9 cellular contexts compared by ENCODE assay signal in the genomic region with DNA sequence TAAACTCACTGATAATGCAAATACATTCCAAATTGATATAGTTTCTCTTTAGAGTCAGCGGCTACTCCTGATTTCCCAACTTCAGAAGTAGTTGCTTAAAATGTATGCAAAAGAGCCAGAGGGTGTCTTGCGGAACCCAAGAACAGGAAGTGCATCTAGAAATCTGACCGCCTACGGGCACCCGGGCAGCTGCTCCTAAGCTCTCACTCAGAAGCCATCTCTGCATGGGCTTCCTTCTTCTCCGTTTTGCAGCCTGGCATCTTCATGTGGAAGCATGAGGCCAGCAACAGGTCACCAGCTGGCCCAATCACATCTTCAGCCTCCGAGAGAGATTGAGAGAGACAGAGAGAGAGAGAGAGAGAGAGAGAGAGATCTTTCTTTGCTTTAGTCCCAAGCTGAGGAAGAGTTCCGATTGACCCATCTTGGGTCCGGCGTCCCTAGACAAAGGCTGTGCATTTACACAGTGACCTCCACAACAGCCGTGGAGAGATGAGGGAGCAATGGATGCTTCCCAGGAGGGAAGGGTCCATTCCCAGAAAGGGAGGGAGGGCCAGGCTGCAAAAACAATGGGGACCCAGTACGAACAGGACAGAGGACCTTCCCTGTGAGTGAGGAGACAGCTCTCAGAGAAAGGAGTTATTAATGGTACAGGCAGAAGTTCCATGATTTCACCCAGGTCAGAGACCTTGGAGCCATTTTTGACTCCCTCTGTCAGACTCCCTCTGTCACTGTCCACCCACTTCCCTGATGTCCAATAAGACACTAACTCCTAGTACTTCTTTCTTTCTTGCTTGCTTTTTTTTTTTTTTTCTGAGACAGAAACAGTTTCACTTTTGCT. TPM values are rescaled to one million over a fixed set of nuclear protein-coding genes. Genes with fewer than 3 reads are reported as not detected.
DNase-seq lines count a peak whose midpoint lies in the region; ATAC-seq, FAIRE-seq and TF ChIP-seq lines count a peak whose summit lies in the region.
"Had no signal": no experiment of that assay in that cellular context is flagged by ENCODE, and none has a peak within 500 bp of the region (broad histone marks: within the 10 kb centered on the region; RNA-seq: fewer than 3 reads in every experiment).

No MANE protein-coding gene starts in this region.

- H3K4me1 Mint-ChIP-seq in activated T-cell treated with anti-CD3 and anti-CD28 coated beads, Interleukin-2, amount 50 U/mL, for 24 hours (ENCODE audit: low read depth), result peaks cover 21% of the 10 kb centered on the region
- H3K4me1 Mint-ChIP-seq in progenitor cell of endocrine pancreas (ENCODE audit: low read depth), result peaks cover 18% of the 10 kb centered on the region

- no peaks in the 10 kb centered on the region for H3K36me3 Mint-ChIP-seq in activated T-cell treated with anti-CD3 and anti-CD28 coated beads, Interleukin-2, amount 50 U/mL, for 24 hours (ENCODE audit: low read depth)
- H3K36me3 Mint-ChIP-seq in progenitor cell of endocrine pancreas (ENCODE audit: insufficient read depth), result no peaks in the 10 kb centered on the region

- H3K36me3 ChIP-seq in Peyer's patch, result no peaks in the 10 kb centered on the region
- no peaks in the 10 kb centered on the region for H3K36me3 ChIP-seq in small intestine (ENCODE audit: control insufficient read depth in 2 of 2, insufficient read depth in 2 of 2, low read length in 2 of 2)

- H3K9me3 Mint-ChIP-seq in activated T-cell treated with anti-CD3 and anti-CD28 coated beads, Interleukin-2, amount 50 U/mL, for 24 hours, result no peaks in the 10 kb centered on the region
- H3K9me3 Mint-ChIP-seq in progenitor cell of endocrine pancreas (ENCODE audit: low read depth), result no peaks in the 10 kb centered on the region

- H3K4me3 ChIP-seq in Peyer's patch (peak overlapping the region; percentile 1 to 43 (median 19)), small intestine (ENCODE audit: low read depth in 1 of 2, low read length in 2 of 2) (no peak overlapping the region)

- H3K27ac Mint-ChIP-seq in activated T-cell treated with anti-CD3 and anti-CD28 coated beads, Interleukin-2, amount 50 U/mL, for 24 hours, result peak overlapping the region; percentile 84
- no peak overlapping the region for H3K27ac Mint-ChIP-seq in progenitor cell of endocrine pancreas

- H3K4me1 ChIP-seq in Peyer's patch (peaks cover 0 to 24% (median 0%) of the 10 kb centered on the region in 4 donors), small intestine (ENCODE audit: control insufficient read depth in 2 of 2, insufficient read depth in 1 of 2, low read depth in 1 of 2, low read length in 1 of 2) (peaks cover 2 to 7% of the 10 kb centered on the region in 2 donors)

- intact Hi-C loops in Right ventricle myocardium superior (cut with DNase I), result no loop called here

- TF ChIP-seq CTCF in Peyer's patch (IDR thresholded peaks at IDR 0.05) (no peak), progenitor cell of endocrine pancreas (IDR thresholded peaks at IDR 0.05; ENCODE audit: unreplicated experiment) (no peak)

- WGBS in small intestine, 3 donors, result 69 to 78% (median 74%) methylated on average over 12 of the region's 12 CpGs

- TF ChIP-seq POLR2A in Peyer's patch (IDR thresholded peaks at IDR 0.05), result peak in 1 of 2 donors; percentile 8

- H3K27ac ChIP-seq in Peyer's patch (peak overlapping the region; percentile 53 to 79 (median 63)), small intestine (ENCODE audit: low read depth in 1 of 2, low read length in 1 of 2) (peak overlapping the region in 1 of 2 donors; percentile 64)

- ATAC-seq in HG02884 (IDR thresholded peaks at IDR 0.05; ENCODE audit: unreplicated experiment) (peak; percentile 92), Right ventricle myocardium superior (ENCODE audit: poor library complexity) (peak; percentile 62)

- H3K4me3 Mint-ChIP-seq in activated T-cell treated with anti-CD3 and anti-CD28 coated beads, Interleukin-2, amount 50 U/mL, for 24 hours, result peak overlapping the region; percentile 77
- H3K4me3 Mint-ChIP-seq in progenitor cell of endocrine pancreas (ENCODE audit: low read depth), result no peak overlapping the region

- peak; percentile 41 for DNase-seq in activated T-cell treated with anti-CD3 and anti-CD28 coated beads, Interleukin-2, amount 50 U/mL, for 24 hours
- DNase-seq in activated T-cell treated with anti-CD3 and anti-CD28 coated beads for 4 hours (no peak), Peyer's patch (peak in 2 of 3 donors; percentile 63 to 71), Right ventricle myocardium superior (peak; percentile 63), small intestine (no peak), progenitor cell of endocrine pancreas (ENCODE audit: low spot score, unreplicated experiment) (no peak), ACHN (no peak)

- no peaks in the 10 kb centered on the region for H3K27me3 Mint-ChIP-seq in activated T-cell treated with anti-CD3 and anti-CD28 coated beads, Interleukin-2, amount 50 U/mL, for 24 hours
- peaks cover 22% of the 10 kb centered on the region for H3K27me3 Mint-ChIP-seq in progenitor cell of endocrine pancreas

- in situ Hi-C loops in ACHN (cut with HindIII; ENCODE audit: low pct_ligation_motif_present, low pct_unique_long_range_greater_than_20kb, low sequenced_read_pairs), result no loop called here

- H3K9me3 ChIP-seq in Peyer's patch, result no peaks in the 10 kb centered on the region
- no peaks in the 10 kb centered on the region for H3K9me3 ChIP-seq in small intestine (ENCODE audit: control insufficient read depth, low read depth)

- no peak for FAIRE-seq in small intestine (lab: Jason Lieb, UNC)
- FAIRE-seq: keratinocyte had no signal

- H3K27me3 ChIP-seq in Peyer's patch (no peaks in the 10 kb centered on the region), small intestine (ENCODE audit: control insufficient read depth in 2 of 2, insufficient read depth in 2 of 2, low read length in 2 of 2) (no peaks in the 10 kb centered on the region)

RNA-seq across cellular contexts. Expression of gene SLC30A1, which starts 28.2 kb away (rescaled TPM):
- total RNA-seq in Peyer's patch (10 to 100 TPM in 3 of 4 donors, 1 to 10 TPM in 1; 5.8 to 44.7 (median 34.9) TPM), Right ventricle myocardium superior (9.8 TPM), progenitor cell of endocrine pancreas (8.7 and 9.3 TPM in 2 replicates)
- polyA plus RNA-seq in small intestine, result 1 to 10 TPM; 5.0 to 8.9 (median 7.8) TPM

Comparison
In these comparisons a context has a peak if more than half of its experiments do, and no peak if none do; other contexts are left out.
1. DNase-seq: peak in activated T-cell treated with anti-CD3 and anti-CD28 coated beads, Interleukin-2, amount 50 U/mL, for 24 hours (single experiment), Peyer's patch (2 of 3) and Right ventricle myocardium superior (single experiment); none in activated T-cell treated with anti-CD3 and anti-CD28 coated beads for 4 hours (single experiment), small intestine (single experiment), progenitor cell of endocrine pancreas (single experiment) and ACHN (single experiment).
2. H3K4me3 ChIP-seq: peak in Peyer's patch (4 of 4); none in small intestine (0 of 2).